In the genomic region with DNA sequence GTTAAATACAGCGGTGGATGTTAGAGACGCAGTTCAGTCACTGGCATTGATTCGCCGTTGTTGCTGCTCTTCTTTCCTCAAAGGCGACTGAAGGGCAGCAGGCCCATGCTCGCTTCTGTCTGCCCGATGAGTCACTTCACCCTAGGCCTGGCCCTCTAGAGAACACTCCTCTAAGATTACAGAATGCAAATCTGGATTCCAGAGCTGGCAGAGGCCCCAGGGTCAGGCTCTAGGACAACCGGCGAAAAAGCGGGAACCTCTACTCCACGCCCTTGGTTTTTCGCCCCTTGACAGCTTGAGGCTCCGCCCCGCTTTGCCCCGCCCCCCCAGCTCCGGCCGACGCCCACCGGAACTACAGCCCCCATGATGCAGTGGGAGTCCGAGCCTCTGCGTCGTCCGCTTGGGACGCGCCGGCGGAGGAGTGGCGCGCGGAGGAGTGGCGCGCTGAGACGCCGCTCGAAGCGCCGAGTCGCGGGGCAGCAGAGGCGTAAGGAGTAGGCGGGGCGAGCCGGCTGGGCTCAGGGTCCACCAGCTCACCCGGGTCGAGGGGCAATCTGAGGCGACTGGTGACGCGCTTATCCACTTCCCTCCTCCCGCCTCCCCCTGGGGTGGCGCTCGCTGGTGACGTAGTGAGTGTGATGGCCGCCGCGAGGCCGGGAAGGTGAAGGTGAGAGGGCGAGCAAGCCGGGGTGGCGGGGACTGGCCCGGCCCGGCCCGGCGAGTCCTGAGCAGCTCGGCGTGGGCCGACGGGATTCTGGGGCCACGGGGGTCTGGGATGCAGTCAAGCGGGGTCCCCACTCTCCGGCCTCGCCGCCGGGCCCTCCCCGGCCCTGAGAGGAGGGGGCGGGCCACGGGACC, we compare ENCODE assay signal across 1 cellular context.
TF ChIP-seq lines count a peak whose summit lies in the region.

A gene (plus strand): TSS at position 627 of the 858 bp plus-strand sequence. CDS start 8,725 bp downstream, outside the sequence.

TF ChIP-seq in HCT116, 20 proteins besides CTCF, POLR2A, EP300 and RAD21 (continued from another document):
- TF ChIP-seq, protein P1, sequence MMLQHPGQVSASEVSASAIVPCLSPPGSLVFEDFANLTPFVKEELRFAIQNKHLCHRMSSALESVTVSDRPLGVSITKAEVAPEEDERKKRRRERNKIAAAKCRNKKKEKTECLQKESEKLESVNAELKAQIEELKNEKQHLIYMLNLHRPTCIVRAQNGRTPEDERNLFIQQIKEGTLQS (IDR thresholded peaks at IDR 0.05), result no peak
- peak; percentile 97 for TF ChIP-seq YY1 (IDR thresholded peaks at IDR 0.05; ENCODE audit: extremely low read depth, insufficient replicate concordance, low read depth, low read length)
- peak; percentile 47 for TF ChIP-seq TCF7L2 (IDR thresholded peaks at IDR 0.05; ENCODE audit: borderline replicate concordance, extremely low read depth, insufficient read depth, insufficient read length)
- peak; percentile 79 for TF ChIP-seq CBX3 (IDR thresholded peaks at IDR 0.05; ENCODE audit: low read depth)
- TF ChIP-seq CEBPB (IDR thresholded peaks at IDR 0.05; ENCODE audit: low read depth), result no peak
- TF ChIP-seq SIN3A (IDR thresholded peaks at IDR 0.05; ENCODE audit: low read depth), result peak; percentile 74
- TF ChIP-seq EZH2phosphoT487 (IDR thresholded peaks at IDR 0.05; ENCODE audit: borderline replicate concordance), result no peak
- TF ChIP-seq EZH2 (IDR thresholded peaks at IDR 0.05), result no peak
- TF ChIP-seq SP1 (IDR thresholded peaks at IDR 0.05; ENCODE audit: low read depth), result peak; percentile 91
- TF ChIP-seq, protein P2, sequence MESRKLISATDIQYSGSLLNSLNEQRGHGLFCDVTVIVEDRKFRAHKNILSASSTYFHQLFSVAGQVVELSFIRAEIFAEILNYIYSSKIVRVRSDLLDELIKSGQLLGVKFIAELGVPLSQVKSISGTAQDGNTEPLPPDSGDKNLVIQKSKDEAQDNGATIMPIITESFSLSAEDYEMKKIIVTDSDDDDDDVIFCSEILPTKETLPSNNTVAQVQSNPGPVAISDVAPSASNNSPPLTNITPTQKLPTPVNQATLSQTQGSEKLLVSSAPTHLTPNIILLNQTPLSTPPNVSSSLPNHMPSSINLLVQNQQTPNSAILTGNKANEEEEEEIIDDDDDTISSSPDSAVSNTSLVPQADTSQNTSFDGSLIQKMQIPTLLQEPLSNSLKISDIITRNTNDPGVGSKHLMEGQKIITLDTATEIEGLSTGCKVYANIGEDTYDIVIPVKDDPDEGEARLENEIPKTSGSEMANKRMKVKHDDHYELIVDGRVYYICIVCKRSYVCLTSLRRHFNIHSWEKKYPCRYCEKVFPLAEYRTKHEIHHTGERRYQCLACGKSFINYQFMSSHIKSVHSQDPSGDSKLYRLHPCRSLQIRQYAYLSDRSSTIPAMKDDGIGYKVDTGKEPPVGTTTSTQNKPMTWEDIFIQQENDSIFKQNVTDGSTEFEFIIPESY (IDR thresholded peaks at IDR 0.05; ENCODE audit: extremely low read depth, insufficient replicate concordance, low read length), result no peak
